Comparison of ENCODE assay signal across 13 cellular contexts in the genomic region with DNA sequence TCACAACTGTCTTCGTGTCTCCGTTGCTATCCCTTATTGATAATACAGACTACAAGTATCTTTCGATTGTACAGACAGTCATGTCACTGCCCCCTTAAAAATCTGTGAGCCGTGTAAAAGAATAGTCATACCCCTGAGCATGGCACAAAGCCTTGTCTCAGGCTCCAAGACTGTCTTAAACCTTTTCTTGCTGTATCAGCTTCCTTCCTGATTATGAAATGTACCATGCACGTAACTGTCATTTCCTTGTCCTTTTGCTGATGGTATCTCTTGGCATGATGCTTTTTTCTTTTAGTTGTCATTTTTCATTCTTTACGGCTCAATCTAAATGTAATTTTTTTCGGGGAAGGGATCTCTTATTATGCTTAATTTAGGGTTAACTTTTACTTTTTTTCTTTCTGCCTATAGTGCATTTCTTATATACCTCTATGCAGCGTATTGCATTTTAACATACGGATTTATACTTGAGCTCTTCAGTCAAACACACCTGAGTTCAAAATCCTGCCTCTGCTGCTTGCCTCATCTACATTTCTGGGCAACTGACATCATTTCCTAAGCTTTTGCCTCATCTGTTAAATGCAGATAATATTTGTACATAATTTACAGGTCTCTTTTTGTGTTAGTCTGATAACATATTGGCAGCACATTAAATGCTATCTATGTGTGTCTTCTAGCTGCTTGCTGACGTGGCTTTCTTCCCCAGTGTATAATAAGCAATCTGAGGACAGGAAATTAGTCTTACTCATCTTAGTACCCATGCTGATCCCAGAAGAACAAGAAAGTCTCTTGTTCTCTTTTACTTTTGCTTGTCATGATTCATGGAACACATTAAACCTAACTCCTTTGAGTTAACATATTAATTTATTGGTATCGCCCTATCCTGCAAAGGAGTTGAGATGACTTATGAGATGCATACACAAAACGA. TPM values are rescaled to one million over a fixed set of nuclear protein-coding genes. Genes with fewer than 3 reads are reported as not detected.
"Had no signal": no experiment of that assay in that cellular context is flagged by ENCODE, and none has a peak within 500 bp of the region (broad histone marks: within the 10 kb centered on the region; RNA-seq: fewer than 3 reads in every experiment).

No MANE protein-coding gene starts in this region.

- H3K4me3 ChIP-seq: prostate gland, testis, upper lobe of right lung had no signal

- H3K36me3 ChIP-seq: prostate gland, upper lobe of right lung had no signal

- DNase-seq: activated CD4-positive, alpha-beta T cell treated with anti-CD3 and anti-CD28 coated beads for 4 hours; activated CD8-positive, alpha-beta T cell treated with anti-CD3 and anti-CD28 coated beads, Interleukin-2, amount 10 ng/mL, durations not matched to agents 7 days and 5 days; activated naive CD4-positive, alpha-beta T cell treated with Interleukin-2 at 50 U/mL for 16 hours; effector memory CD4-positive, alpha-beta T cell; immature natural killer cell; occipital lobe; stimulated activated CD4-positive, alpha-beta T cell treated with anti-CD3 and anti-CD28 coated beads, Interleukin-2, amount 100 ng/mL, for 48 hours; stimulated activated CD8-positive, alpha-beta memory T cell treated with anti-CD3 and anti-CD28 coated beads, Interleukin-4, amount 100 ng/mL, for 48 hours; T-helper 9 cell; testis; upper lobe of right lung had no signal

- H3K27me3 ChIP-seq: testis, upper lobe of right lung had no signal

- H3K27ac ChIP-seq: prostate gland, testis, upper lobe of right lung had no signal

RNA-seq across cellular contexts. Expression of gene ROBO2, which starts 57.3 kb away (rescaled TPM):
- total RNA-seq: activated CD8-positive, alpha-beta T cell treated with anti-CD3 and anti-CD28 coated beads, Interleukin-2, amount 10 ng/mL, durations not matched to agents 7 days and 5 days; natural killer cell treated with Interleukin-12 subunit alpha and Interleukin-12 subunit beta and Interleukin-15 and Interleukin-18, amount 100 ng/mL, for 72 hours had no signal
